Comparison of ENCODE assay signal across 16 cellular contexts in the genomic region with DNA sequence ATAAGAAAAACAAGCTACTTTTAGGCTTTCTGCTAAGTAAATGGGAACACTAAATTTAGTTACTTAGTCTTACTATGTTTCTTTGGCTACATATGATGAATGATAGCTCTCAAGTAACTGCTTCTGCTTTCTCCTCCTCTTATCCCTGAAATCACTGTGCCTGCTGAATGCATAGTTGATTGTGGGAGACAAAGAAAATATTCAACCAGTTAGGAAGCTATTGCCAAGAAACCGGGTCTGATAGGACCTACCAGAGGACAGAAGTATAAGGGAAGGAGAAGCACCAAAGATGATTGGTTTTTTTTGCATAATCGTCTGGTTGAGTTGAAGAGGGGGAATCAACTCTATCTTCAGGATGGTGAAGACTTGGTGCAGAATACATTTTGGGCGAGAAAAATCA.
DNase-seq lines count a peak whose midpoint lies in the region; ATAC-seq lines count a peak whose summit lies in the region.
"Had no signal": no experiment of that assay in that cellular context is flagged by ENCODE, and none has a peak within 500 bp of the region (broad histone marks: within the 10 kb centered on the region; RNA-seq: fewer than 3 reads in every experiment).

No MANE protein-coding gene starts in this region.

- H3K27ac ChIP-seq in SK-N-MC = 0 out of 2 replicates have a peak overlapping the region, but pooled peaks have one; percentile 15
- no peak overlapping the region for H3K27ac ChIP-seq in iPS-20b (ENCODE audit: low read length)
- peak overlapping the region; percentile 46 for H3K27ac ChIP-seq in substantia nigra (ENCODE audit: low read depth, low read length, poor library complexity, severe bottlenecking)
- H3K27ac ChIP-seq: epithelial cell of prostate, gastrocnemius medialis had no signal

- peak overlapping the region; percentile 34 for H3K27ac Mint-ChIP-seq in activated naive CD8-positive, alpha-beta T cell
- H3K27ac Mint-ChIP-seq in activated naive CD8-positive, alpha-beta T cell treated with anti-CD3 and anti-CD28 coated beads, Interleukin-2, amount 50 U/mL, for 24 hours = no peak overlapping the region

- no peaks in the 10 kb centered on the region for H3K9me3 Mint-ChIP-seq in activated naive CD8-positive, alpha-beta T cell (ENCODE audit: low read depth)
- no peaks in the 10 kb centered on the region for H3K9me3 Mint-ChIP-seq in activated naive CD8-positive, alpha-beta T cell treated with anti-CD3 and anti-CD28 coated beads, Interleukin-2, amount 50 U/mL, for 24 hours

- no peak for DNase-seq in activated naive CD8-positive, alpha-beta T cell treated with anti-CD3 and anti-CD28 coated beads, Interleukin-2, amount 50 U/mL, for 24 hours
- DNase-seq in SK-N-MC (ENCODE audit: low read depth, low spot score) (no peak), substantia nigra (lab: John Stamatoyannopoulos, UW) (peak in 4 of 49 donors; percentile 1 to 41 (median 6)), NCI-H1105 treated with DMSO at 0.1 percent for 48 hours (lab: John Stamatoyannopoulos, UW) (no peak), posterior cingulate gyrus (no peak)
- DNase-seq: gastrocnemius medialis; mucosa of descending colon; MV-4-11; NCI-H2029; NCI-H510A; SHP77; stimulated activated CD4-positive, alpha-beta T cell treated with anti-CD3 and anti-CD28 coated beads, Interleukin-1b, Interleukin-23, amount 100 ng/mL, for 48 hours had no signal

- ATAC-seq in activated naive CD8-positive, alpha-beta T cell treated with anti-CD3 and anti-CD28 coated beads, Interleukin-2, amount 50 U/mL, for 24 hours = no peak
- ATAC-seq in HG02973 (IDR thresholded peaks at IDR 0.05; ENCODE audit: unreplicated experiment) = no peak
- ATAC-seq: gastrocnemius medialis, mucosa of descending colon had no signal

- peaks cover 18% of the 10 kb centered on the region for H3K36me3 Mint-ChIP-seq in activated naive CD8-positive, alpha-beta T cell
- H3K36me3 Mint-ChIP-seq in activated naive CD8-positive, alpha-beta T cell treated with anti-CD3 and anti-CD28 coated beads, Interleukin-2, amount 50 U/mL, for 24 hours (ENCODE audit: low read depth) = peaks cover 42% of the 10 kb centered on the region

- no peaks in the 10 kb centered on the region for H3K27me3 Mint-ChIP-seq in activated naive CD8-positive, alpha-beta T cell
- H3K27me3 Mint-ChIP-seq in activated naive CD8-positive, alpha-beta T cell treated with anti-CD3 and anti-CD28 coated beads, Interleukin-2, amount 50 U/mL, for 24 hours = no peaks in the 10 kb centered on the region

- H3K9me3 ChIP-seq in SK-N-MC (ENCODE audit: low read depth, low read length) (0 out of 2 replicates have a peak, but pooled peaks cover 4% of the 10 kb centered on the region), iPS-20b (ENCODE audit: insufficient read depth, low read depth, low read length) (no peaks in the 10 kb centered on the region)
- H3K9me3 ChIP-seq: gastrocnemius medialis, mucosa of descending colon had no signal

- intact Hi-C loops in posterior cingulate gyrus (cut with DNase I) = no loop called here

- H3K36me3 ChIP-seq in SK-N-MC (ENCODE audit: insufficient read depth, low read length) = peaks cover 64% of the 10 kb centered on the region
- peaks cover 17% of the 10 kb centered on the region for H3K36me3 ChIP-seq in iPS-20b (ENCODE audit: insufficient read depth, low read depth, low read length)
- H3K36me3 ChIP-seq: gastrocnemius medialis had no signal

- H3K4me3 ChIP-seq in SK-N-MC (no peak overlapping the region), iPS-20b (ENCODE audit: low read length) (no peak overlapping the region)
- H3K4me3 ChIP-seq: gastrocnemius medialis, mucosa of descending colon had no signal

- no peak overlapping the region for H3K9ac ChIP-seq in SK-N-MC (ENCODE audit: insufficient read length)
- H3K9ac ChIP-seq in iPS-20b (ENCODE audit: low read depth, low read length) = peak overlapping the region; percentile 18; the same call in 1 of the 2 replicates

- H3K27me3 ChIP-seq in iPS-20b (ENCODE audit: insufficient read depth, low read length) = no peaks in the 10 kb centered on the region
- H3K27me3 ChIP-seq: gastrocnemius medialis had no signal

- peaks cover 18% of the 10 kb centered on the region; the same call in 1 of the 2 replicates for H3K4me1 ChIP-seq in iPS-20b (ENCODE audit: insufficient read depth, low read length)

- peaks cover 49% of the 10 kb centered on the region for H3K4me1 Mint-ChIP-seq in activated naive CD8-positive, alpha-beta T cell (ENCODE audit: low read depth)
- H3K4me1 Mint-ChIP-seq in activated naive CD8-positive, alpha-beta T cell treated with anti-CD3 and anti-CD28 coated beads, Interleukin-2, amount 50 U/mL, for 24 hours = peaks cover 46% of the 10 kb centered on the region

- H3K4me3 Mint-ChIP-seq in activated naive CD8-positive, alpha-beta T cell = no peak overlapping the region
- no peak overlapping the region for H3K4me3 Mint-ChIP-seq in activated naive CD8-positive, alpha-beta T cell treated with anti-CD3 and anti-CD28 coated beads, Interleukin-2, amount 50 U/mL, for 24 hours
